Comparison of ENCODE assay signal across 8 cellular contexts in the genomic region with DNA sequence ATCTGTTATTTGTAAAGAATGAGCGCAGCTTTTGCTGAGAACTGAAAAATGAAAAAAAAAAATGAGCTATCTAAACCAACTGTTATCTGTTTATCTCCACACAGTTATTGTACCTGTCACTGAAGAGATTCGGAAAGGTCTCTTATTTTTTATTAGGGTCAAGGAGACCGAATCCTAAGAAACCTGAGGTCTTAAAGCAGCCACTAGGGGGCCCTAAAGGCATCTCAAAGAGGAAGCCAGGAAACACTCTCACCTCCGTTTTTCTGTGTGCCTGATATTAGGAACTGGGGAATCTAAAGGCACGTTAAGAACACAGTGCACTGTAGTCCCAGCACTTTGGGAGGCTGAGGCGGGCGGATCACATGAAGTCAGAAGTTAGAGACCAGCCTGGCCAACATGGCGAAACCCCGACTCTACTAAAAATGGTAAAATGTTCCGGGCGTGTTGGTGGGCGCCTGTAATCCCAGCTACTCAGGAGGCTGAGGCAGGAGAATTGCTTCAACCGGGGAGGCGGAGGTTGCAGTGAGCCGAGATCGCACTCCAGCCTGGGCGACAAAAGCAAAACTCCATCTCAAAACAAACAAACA. TPM values are rescaled to one million over a fixed set of nuclear protein-coding genes. Genes with fewer than 3 reads are reported as not detected.
DNase-seq lines count a peak whose midpoint lies in the region; ATAC-seq, FAIRE-seq and TF ChIP-seq lines count a peak whose summit lies in the region.

No MANE protein-coding gene starts in this region.

- no peak overlapping the region for H3K4me2 ChIP-seq in astrocyte (ENCODE audit: low read length)

- no peak for ATAC-seq in HG02798 (IDR thresholded peaks at IDR 0.05; ENCODE audit: poor library complexity, unreplicated experiment)

- H3K36me3 ChIP-seq in astrocyte (ENCODE audit: insufficient read depth, low read length): no peaks in the 10 kb centered on the region
- H3K36me3 ChIP-seq in sigmoid colon: no peaks in the 10 kb centered on the region

- peaks cover under 1% of the 10 kb centered on the region for H3K79me2 ChIP-seq in astrocyte (ENCODE audit: insufficient read depth, low read length)

- H3K9me3 Mint-ChIP-seq in astrocyte (ENCODE audit: unreplicated experiment): no peaks in the 10 kb centered on the region

- no peak for TF ChIP-seq EP300 in sigmoid colon (IDR thresholded peaks at IDR 0.05)

- intact Hi-C loops in sigmoid colon (cut with DNase I): loop anchor here (2.0 to 10.0 kb wide), 6 partner anchors 121 to 621 kb away; no protein-coding TSS in a partner anchor

- H2AFZ ChIP-seq in astrocyte (ENCODE audit: low read depth, low read length): no peak overlapping the region

- H4K20me1 ChIP-seq in astrocyte (ENCODE audit: insufficient read depth, low read length): peaks cover 10% of the 10 kb centered on the region

- H3K27me3 Mint-ChIP-seq in astrocyte (ENCODE audit: low read depth, unreplicated experiment): peaks cover 2% of the 10 kb centered on the region

- no peak for FAIRE-seq in astrocyte (lab: Jason Lieb, UNC)

- H3K27ac ChIP-seq in C4-2B (no peak overlapping the region), astrocyte (ENCODE audit: low read depth, low read length) (no peak overlapping the region), sigmoid colon (peak overlapping the region in 1 of 4 donors; percentile 91)

- TF ChIP-seq POLR2A in sigmoid colon (IDR thresholded peaks at IDR 0.05): no peak

- no peaks in the 10 kb centered on the region for H3K9me3 ChIP-seq in astrocyte (ENCODE audit: insufficient read depth, low read depth, low read length)
- no peaks in the 10 kb centered on the region for H3K9me3 ChIP-seq in sigmoid colon

- peak overlapping the region; percentile 28 for H3K27ac Mint-ChIP-seq in astrocyte (ENCODE audit: unreplicated experiment)

- H3K9ac ChIP-seq in astrocyte (ENCODE audit: low read length): no peak overlapping the region

- H3K4me3 Mint-ChIP-seq in astrocyte (ENCODE audit: unreplicated experiment): peak overlapping the region; percentile 90

- H3K27me3 ChIP-seq in astrocyte (ENCODE audit: insufficient read depth, low read length) (peaks cover 9% of the 10 kb centered on the region), sigmoid colon (no peaks in the 10 kb centered on the region)

- H3K4me1 Mint-ChIP-seq in astrocyte (ENCODE audit: low read depth, unreplicated experiment): peaks cover 12% of the 10 kb centered on the region

- H3K36me3 Mint-ChIP-seq in astrocyte (ENCODE audit: low read depth, unreplicated experiment): peaks cover 4% of the 10 kb centered on the region

- 33 to 48% methylated on average over 17 of the region's 17 CpGs for WGBS in sigmoid colon, 2 donors

- peaks cover 8% of the 10 kb centered on the region for H3K4me1 ChIP-seq in astrocyte (ENCODE audit: insufficient read depth, low read length)
- H3K4me1 ChIP-seq in sigmoid colon: peaks cover 3 to 18% (median 13%) of the 10 kb centered on the region in 4 donors

- DNase-seq in GM20000 (ENCODE audit: low spot score) (peak; percentile 69), NCI-H2196 (lab: John Stamatoyannopoulos, UW; ENCODE audit: unreplicated experiment) (peak; percentile 71), astrocyte (ENCODE audit: low read depth) (peak; percentile 41), hypothalamus (lab: John Stamatoyannopoulos, UW) (peak in 34 of 51 donors; percentile 0 to 68 (median 21)), sigmoid colon (peak; percentile 75), KG1 (lab: John Stamatoyannopoulos, UW) (no peak)

- H3K4me3 ChIP-seq in astrocyte (ENCODE audit: insufficient read depth, low read depth, low read length): no peak overlapping the region
- H3K4me3 ChIP-seq in sigmoid colon: no peak overlapping the region

- peak; percentile 77 for TF ChIP-seq CTCF in C4-2B (conservative IDR thresholded peaks at IDR 0.05)
- TF ChIP-seq CTCF in GM20000 (IDR thresholded peaks at IDR 0.05; ENCODE audit: extremely low read depth, missing control alignments): no peak
- TF ChIP-seq CTCF in astrocyte (IDR thresholded peaks at IDR 0.05; ENCODE audit: insufficient read depth, low read depth, low read length): peak; percentile 86
- TF ChIP-seq CTCF in sigmoid colon (IDR thresholded peaks at IDR 0.05): peak; percentile 42 to 84 (median 71)

RNA-seq across cellular contexts. Expression of gene LARGE1, which starts 3.5 kb away (rescaled TPM):
- total RNA-seq in astrocyte: 88.9 and 92.6 TPM in 2 replicates
- 10 to 100 TPM; 38.0 to 74.4 (median 61.2) TPM for total RNA-seq in sigmoid colon
- polyA plus RNA-seq in sigmoid colon: 10 to 100 TPM in 1 of 3 donors, 1 to 10 TPM in 2; 5.8 to 12.0 (median 7.2) TPM
